In the genomic region with DNA sequence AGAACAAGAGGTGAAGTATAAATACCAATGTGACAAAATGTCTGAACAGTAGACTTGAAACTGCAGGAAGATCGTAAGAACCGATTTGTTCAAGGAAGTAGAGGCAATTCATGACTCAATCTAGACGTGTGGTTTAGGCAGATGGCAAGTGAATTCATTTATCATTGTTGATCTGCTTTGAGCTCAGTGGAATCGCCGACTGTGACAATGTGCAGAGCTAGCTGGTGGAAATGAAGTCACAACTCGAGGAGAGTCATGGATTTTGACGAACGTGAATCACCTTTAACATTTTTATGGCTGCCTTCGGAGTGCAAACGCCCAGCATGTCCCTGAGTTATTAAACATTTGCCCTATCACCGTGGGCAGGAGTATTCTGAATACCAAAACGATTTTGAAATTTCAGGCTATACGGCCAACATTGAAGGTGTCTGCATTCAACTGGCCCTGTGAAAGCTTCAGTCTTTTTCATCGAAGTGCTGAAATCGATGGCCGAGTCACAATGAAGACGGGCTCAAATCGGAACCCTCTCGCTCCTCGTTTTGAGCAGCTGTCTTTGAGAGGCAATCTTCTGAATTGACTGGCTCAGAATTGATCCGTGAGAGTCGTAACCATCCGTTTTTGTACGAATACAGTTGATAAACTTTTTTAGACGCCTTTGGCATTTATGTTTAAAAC, we compare ENCODE assay signal across 8 cellular contexts. TPM values are rescaled to one million over a fixed set of nuclear protein-coding genes. Genes with fewer than 3 reads are reported as not detected.
A peak's percentile ranks its signal among the peaks of the same experiment; 100 is the strongest.
DNase-seq lines count a peak whose midpoint lies in the region; ATAC-seq and TF ChIP-seq lines count a peak whose summit lies in the region.

No MANE protein-coding gene starts in this region.

- peak; percentile 31 for DNase-seq in DMS153 (lab: John Stamatoyannopoulos, UW)
- no peak for DNase-seq in DMS153 treated with DMSO at 0.1 percent for 48 hours (lab: John Stamatoyannopoulos, UW; ENCODE audit: unreplicated experiment)
- peak; percentile 42 for DNase-seq in SIG-M5 (lab: John Stamatoyannopoulos, UW)
- DNase-seq in activated naive CD8-positive, alpha-beta T cell treated with anti-CD3 and anti-CD28 coated beads for 36 hours, result peak; percentile 58
- no peak for DNase-seq in left ventricle myocardium superior
- no peak for DNase-seq in sciatic nerve (ENCODE audit: low spot score)
- DNase-seq in GM13977 (ENCODE audit: low spot score), result no peak

- intact Hi-C loops in left ventricle myocardium superior (cut with micrococcal nuclease) (no loop called here), sciatic nerve (cut with DNase I) (no loop called here)

- H3K27me3 Mint-ChIP-seq in activated naive CD8-positive, alpha-beta T cell treated with anti-CD3 and anti-CD28 coated beads for 36 hours, result no peaks in the 10 kb centered on the region

- peaks cover 36% of the 10 kb centered on the region for H3K36me3 Mint-ChIP-seq in activated naive CD8-positive, alpha-beta T cell treated with anti-CD3 and anti-CD28 coated beads for 36 hours

- H3K27ac Mint-ChIP-seq in activated naive CD8-positive, alpha-beta T cell treated with anti-CD3 and anti-CD28 coated beads for 36 hours, result peak overlapping the region; percentile 99

- in situ Hi-C loops in GM13977 (cut with MboI; ENCODE audit: low pct_unique_long_range_greater_than_20kb, low sequenced_read_pairs, unreplicated experiment), result no loop called here

- no peak for TF ChIP-seq CTCF in GM13977 (IDR thresholded peaks at IDR 0.05; ENCODE audit: extremely low read depth, insufficient read depth, missing control alignments)

- H3K4me3 Mint-ChIP-seq in activated naive CD8-positive, alpha-beta T cell treated with anti-CD3 and anti-CD28 coated beads for 36 hours, result peak overlapping the region; percentile 96

- peaks cover 4% of the 10 kb centered on the region for H3K9me3 Mint-ChIP-seq in activated naive CD8-positive, alpha-beta T cell treated with anti-CD3 and anti-CD28 coated beads for 36 hours

- H3K4me1 Mint-ChIP-seq in activated naive CD8-positive, alpha-beta T cell treated with anti-CD3 and anti-CD28 coated beads for 36 hours, result peaks cover 13% of the 10 kb centered on the region

- ATAC-seq in HG03159 (IDR thresholded peaks at IDR 0.05; ENCODE audit: unreplicated experiment) (peak; percentile 9), left ventricle myocardium superior (peak; percentile 6), sciatic nerve (peak; percentile 9)

RNA-seq across cellular contexts. Expression of gene OGT, which starts 0.7 kb away (rescaled TPM):
- total RNA-seq in activated naive CD8-positive, alpha-beta T cell treated with anti-CD3 and anti-CD28 coated beads for 36 hours, result 100 to 1,000 TPM; 233 to 244 TPM
- 96.4 TPM for total RNA-seq in left ventricle myocardium superior
- 218 TPM for total RNA-seq in sciatic nerve

RNA-seq across cellular contexts. Expression of gene GCNA, which starts 46.0 kb away (rescaled TPM):
- total RNA-seq in activated naive CD8-positive, alpha-beta T cell treated with anti-CD3 and anti-CD28 coated beads for 36 hours, result 1 to 10 TPM; 1.6 to 3.1 TPM
- total RNA-seq in left ventricle myocardium superior (1.5 TPM), sciatic nerve (3.6 TPM)

Comparison
In these comparisons a context has a peak if more than half of its experiments do, and no peak if none do; other contexts are left out.
1. DNase-seq: peak in DMS153 (single experiment), SIG-M5 (single experiment) and activated naive CD8-positive, alpha-beta T cell treated with anti-CD3 and anti-CD28 coated beads for 36 hours (single experiment); none in DMS153 treated with DMSO at 0.1 percent for 48 hours (single experiment), left ventricle myocardium superior (single experiment), sciatic nerve (single experiment) and GM13977 (single experiment).
2. Peak in every context shown above with its lines, with median percentiles within 50 percentile points of each other: ATAC-seq.